1 cellular context compared by ENCODE assay signal in genomic region chr1:233208687-233209086, GRCh38.
TF ChIP-seq lines count a peak whose summit lies in the region.

No MANE protein-coding gene starts in this region.

TF ChIP-seq in GM23338, 12 proteins besides CTCF, POLR2A, EP300 and RAD21 (continued from another document):
- TF ChIP-seq, protein P1, sequence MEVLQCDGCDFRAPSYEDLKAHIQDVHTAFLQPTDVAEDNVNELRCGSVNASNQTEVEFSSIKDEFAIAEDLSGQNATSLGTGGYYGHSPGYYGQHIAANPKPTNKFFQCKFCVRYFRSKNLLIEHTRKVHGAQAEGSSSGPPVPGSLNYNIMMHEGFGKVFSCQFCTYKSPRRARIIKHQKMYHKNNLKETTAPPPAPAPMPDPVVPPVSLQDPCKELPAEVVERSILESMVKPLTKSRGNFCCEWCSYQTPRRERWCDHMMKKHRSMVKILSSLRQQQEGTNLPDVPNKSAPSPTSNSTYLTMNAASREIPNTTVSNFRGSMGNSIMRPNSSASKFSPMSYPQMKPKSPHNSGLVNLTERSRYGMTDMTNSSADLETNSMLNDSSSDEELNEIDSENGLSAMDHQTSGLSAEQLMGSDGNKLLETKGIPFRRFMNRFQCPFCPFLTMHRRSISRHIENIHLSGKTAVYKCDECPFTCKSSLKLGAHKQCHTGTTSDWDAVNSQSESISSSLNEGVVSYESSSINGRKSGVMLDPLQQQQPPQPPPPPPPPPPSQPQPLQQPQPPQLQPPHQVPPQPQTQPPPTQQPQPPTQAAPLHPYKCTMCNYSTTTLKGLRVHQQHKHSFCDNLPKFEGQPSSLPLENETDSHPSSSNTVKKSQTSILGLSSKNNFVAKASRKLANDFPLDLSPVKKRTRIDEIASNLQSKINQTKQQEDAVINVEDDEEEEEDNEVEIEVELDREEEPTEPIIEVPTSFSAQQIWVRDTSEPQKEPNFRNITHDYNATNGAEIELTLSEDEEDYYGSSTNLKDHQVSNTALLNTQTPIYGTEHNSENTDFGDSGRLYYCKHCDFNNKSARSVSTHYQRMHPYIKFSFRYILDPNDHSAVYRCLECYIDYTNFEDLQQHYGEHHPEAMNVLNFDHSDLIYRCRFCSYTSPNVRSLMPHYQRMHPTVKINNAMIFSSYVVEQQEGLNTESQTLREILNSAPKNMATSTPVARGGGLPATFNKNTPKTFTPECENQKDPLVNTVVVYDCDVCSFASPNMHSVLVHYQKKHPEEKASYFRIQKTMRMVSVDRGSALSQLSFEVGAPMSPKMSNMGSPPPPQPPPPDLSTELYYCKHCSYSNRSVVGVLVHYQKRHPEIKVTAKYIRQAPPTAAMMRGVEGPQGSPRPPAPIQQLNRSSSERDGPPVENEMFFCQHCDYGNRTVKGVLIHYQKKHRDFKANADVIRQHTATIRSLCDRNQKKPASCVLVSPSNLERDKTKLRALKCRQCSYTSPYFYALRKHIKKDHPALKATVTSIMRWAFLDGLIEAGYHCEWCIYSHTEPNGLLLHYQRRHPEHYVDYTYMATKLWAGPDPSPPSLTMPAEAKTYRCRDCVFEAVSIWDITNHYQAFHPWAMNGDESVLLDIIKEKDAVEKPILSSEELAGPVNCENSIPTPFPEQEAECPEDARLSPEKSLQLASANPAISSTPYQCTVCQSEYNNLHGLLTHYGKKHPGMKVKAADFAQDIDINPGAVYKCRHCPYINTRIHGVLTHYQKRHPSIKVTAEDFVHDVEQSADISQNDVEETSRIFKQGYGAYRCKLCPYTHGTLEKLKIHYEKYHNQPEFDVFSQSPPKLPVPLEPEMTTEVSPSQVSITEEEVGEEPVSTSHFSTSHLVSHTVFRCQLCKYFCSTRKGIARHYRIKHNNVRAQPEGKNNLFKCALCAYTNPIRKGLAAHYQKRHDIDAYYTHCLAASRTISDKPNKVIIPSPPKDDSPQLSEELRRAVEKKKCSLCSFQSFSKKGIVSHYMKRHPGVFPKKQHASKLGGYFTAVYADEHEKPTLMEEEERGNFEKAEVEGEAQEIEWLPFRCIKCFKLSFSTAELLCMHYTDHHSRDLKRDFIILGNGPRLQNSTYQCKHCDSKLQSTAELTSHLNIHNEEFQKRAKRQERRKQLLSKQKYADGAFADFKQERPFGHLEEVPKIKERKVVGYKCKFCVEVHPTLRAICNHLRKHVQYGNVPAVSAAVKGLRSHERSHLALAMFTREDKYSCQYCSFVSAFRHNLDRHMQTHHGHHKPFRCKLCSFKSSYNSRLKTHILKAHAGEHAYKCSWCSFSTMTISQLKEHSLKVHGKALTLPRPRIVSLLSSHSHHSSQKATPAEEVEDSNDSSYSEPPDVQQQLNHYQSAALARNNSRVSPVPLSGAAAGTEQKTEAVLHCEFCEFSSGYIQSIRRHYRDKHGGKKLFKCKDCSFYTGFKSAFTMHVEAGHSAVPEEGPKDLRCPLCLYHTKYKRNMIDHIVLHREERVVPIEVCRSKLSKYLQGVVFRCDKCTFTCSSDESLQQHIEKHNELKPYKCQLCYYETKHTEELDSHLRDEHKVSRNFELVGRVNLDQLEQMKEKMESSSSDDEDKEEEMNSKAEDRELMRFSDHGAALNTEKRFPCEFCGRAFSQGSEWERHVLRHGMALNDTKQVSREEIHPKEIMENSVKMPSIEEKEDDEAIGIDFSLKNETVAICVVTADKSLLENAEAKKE (CRISPR knock-in tag; IDR thresholded peaks at IDR 0.05), result no peak
- TF ChIP-seq STAT1 (IDR thresholded peaks at IDR 0.05; ENCODE audit: unreplicated experiment) (no peak), ZNF114 (CRISPR knock-in tag; IDR thresholded peaks at IDR 0.05) (no peak)
